ENCODE assay signal across 8 cellular contexts in genomic region chr21:45438391-45439145, GRCh38. TPM values are rescaled to one million over a fixed set of nuclear protein-coding genes. Genes with fewer than 3 reads are reported as not detected.
DNase-seq lines count a peak whose midpoint lies in the region; ATAC-seq and TF ChIP-seq lines count a peak whose summit lies in the region.

No MANE protein-coding gene starts in this region.

- no peaks in the 10 kb centered on the region for H3K36me3 ChIP-seq in BLaER1 treated with 17β-estradiol and CSF1 and Interleukin-3, amounts not matched to agents 10 nM and 100 nM
- H3K36me3 ChIP-seq in right atrium auricular region: no peaks in the 10 kb centered on the region

- H3K4me1 ChIP-seq in BLaER1 treated with 17β-estradiol and CSF1 and Interleukin-3, amounts not matched to agents 10 nM and 100 nM: peaks cover 22 to 50% (median 40%) of the 10 kb centered on the region in 10 experiments
- H3K4me1 ChIP-seq in right atrium auricular region: peaks cover 0 to 42% of the 10 kb centered on the region in 2 donors

- DNase-seq in right atrium auricular region (ENCODE audit: low spot score): no peak
- DNase-seq in sciatic nerve (ENCODE audit: low spot score): no peak
- DNase-seq in cerebellar cortex (ENCODE audit: low spot score): no peak
- no peak for DNase-seq in effector CD4-positive, alpha-beta T cell

- H4K20me1 ChIP-seq in BLaER1 treated with 17β-estradiol and CSF1 and Interleukin-3, amounts not matched to agents 10 nM and 100 nM: peaks cover 0 to 4% (median 0%) of the 10 kb centered on the region in 11 experiments; a peak in 1 of 22 replicates

- peak overlapping the region in 8 of 11 experiments; percentile 42 to 64 (median 56); a peak in 13 of 22 replicates for H3K9ac ChIP-seq in BLaER1 treated with 17β-estradiol and CSF1 and Interleukin-3, amounts not matched to agents 10 nM and 100 nM

- peaks cover 0 to 9% (median 4%) of the 10 kb centered on the region in 11 experiments; a peak in 6 of 22 replicates for H3K9me3 ChIP-seq in BLaER1 treated with 17β-estradiol and CSF1 and Interleukin-3, amounts not matched to agents 10 nM and 100 nM (replicated peaks in 1 of 11)
- H3K9me3 ChIP-seq in right atrium auricular region: no peaks in the 10 kb centered on the region

- H3K4me3 ChIP-seq in BLaER1 treated with 17β-estradiol and CSF1 and Interleukin-3, amounts not matched to agents 10 nM and 100 nM: peak overlapping the region in 3 of 10 experiments; percentile 37 to 40 (median 40); a peak in 3 of 20 replicates
- peak overlapping the region in 1 of 2 donors; percentile 39 for H3K4me3 ChIP-seq in right atrium auricular region

- WGBS in adipose tissue, 3 donors: 52 to 58% (median 54%) methylated on average over 26 of the region's 26 CpGs

- peak; percentile 4 for ATAC-seq in sciatic nerve
- ATAC-seq in GM19467 (IDR thresholded peaks at IDR 0.05; ENCODE audit: unreplicated experiment): no peak
- ATAC-seq in HG03432 (IDR thresholded peaks at IDR 0.05; ENCODE audit: unreplicated experiment): no peak

- peaks cover 0 to 8% (median 0%) of the 10 kb centered on the region in 11 experiments; a peak in 2 of 22 replicates for H3K27me3 ChIP-seq in BLaER1 treated with 17β-estradiol and CSF1 and Interleukin-3, amounts not matched to agents 10 nM and 100 nM
- no peaks in the 10 kb centered on the region for H3K27me3 ChIP-seq in right atrium auricular region

- intact Hi-C loops in sciatic nerve (cut with DNase I): loop anchor here (1.0 kb wide), 1 partner anchor 145 kb away; no protein-coding TSS in a partner anchor

- H3K27ac ChIP-seq in BLaER1 treated with 17β-estradiol and CSF1 and Interleukin-3, amounts not matched to agents 10 nM and 100 nM: peak overlapping the region in 6 of 11 experiments; percentile 26 to 52 (median 40); a peak in 8 of 22 replicates
- H3K27ac ChIP-seq in adipose tissue (ENCODE audit: low read depth, low read length) (peak overlapping the region; percentile 19), right atrium auricular region (peak overlapping the region; percentile 55 to 77)

- TF ChIP-seq CTCF in right atrium auricular region (IDR thresholded peaks at IDR 0.05): no peak

- peak overlapping the region; percentile 61 to 87 (median 77) for H3K4me2 ChIP-seq in BLaER1 treated with 17β-estradiol and CSF1 and Interleukin-3, amounts not matched to agents 10 nM and 100 nM

RNA-seq across cellular contexts. Expression of gene COL18A1, which starts 33.6 kb away (rescaled TPM):
- 10 to 100 TPM; 42.2 to 93.6 (median 50.6) TPM for polyA plus RNA-seq in adipose tissue
- total RNA-seq in right atrium auricular region: 100 to 1,000 TPM; 117 to 134 TPM
- total RNA-seq in sciatic nerve: 129 TPM
